8 cellular contexts compared by ENCODE assay signal in the genomic region with DNA sequence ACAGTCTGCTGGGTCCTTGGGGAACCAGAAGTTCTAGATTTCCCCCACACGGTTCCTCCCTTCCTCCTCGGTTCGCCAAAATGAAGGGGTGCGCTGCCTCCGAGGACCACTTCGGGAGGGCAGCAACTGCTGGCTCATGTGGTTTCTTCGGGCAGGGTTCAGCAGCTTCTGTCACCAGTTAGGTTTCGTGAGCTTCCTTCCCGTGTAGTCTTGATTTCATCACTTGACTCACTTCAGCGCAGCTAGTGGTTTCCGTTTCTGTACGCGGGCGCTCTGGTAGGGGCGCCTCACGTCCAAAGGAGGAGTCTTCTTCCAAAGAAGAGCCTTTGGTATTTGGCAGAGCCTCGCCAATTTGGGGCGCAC. TPM values are rescaled to one million over a fixed set of nuclear protein-coding genes. Genes with fewer than 3 reads are reported as not detected.
DNase-seq lines count a peak whose midpoint lies in the region; ATAC-seq and TF ChIP-seq lines count a peak whose summit lies in the region.

No MANE protein-coding gene starts in this region.

- DNase-seq in A673 (ENCODE audit: low spot score) (peak; percentile 72), NOMO-1 (lab: John Stamatoyannopoulos, UW; ENCODE audit: unreplicated experiment in 2 of 2) (peak; percentile 88 to 94), heart left ventricle (peak; percentile 12 to 62 (median 32)), progenitor cell of endocrine pancreas (ENCODE audit: low spot score, unreplicated experiment) (no peak), cerebellar nuclear complex (lab: John Stamatoyannopoulos, UW) (no peak)
- DNase-seq in activated naive CD4-positive, alpha-beta T cell treated with Interleukin-2 at 50 U/mL for 16 hours, result peak; percentile 55

- no peaks in the 10 kb centered on the region for H3K9me3 Mint-ChIP-seq in progenitor cell of endocrine pancreas (ENCODE audit: low read depth)

- H3K36me3 ChIP-seq in A673 (ENCODE audit: insufficient read depth, low read length, poor library complexity, severe bottlenecking), result no peaks in the 10 kb centered on the region
- H3K36me3 ChIP-seq in heart left ventricle, result no peaks in the 10 kb centered on the region

- H3K9me3 ChIP-seq in A673 (ENCODE audit: low read depth, low read length, poor library complexity, severe bottlenecking), result no peaks in the 10 kb centered on the region
- H3K9me3 ChIP-seq in heart left ventricle, result no peaks in the 10 kb centered on the region

- no peak for TF ChIP-seq POLR2A in heart left ventricle (IDR thresholded peaks at IDR 0.05)

- peaks cover 12% of the 10 kb centered on the region for H3K4me1 Mint-ChIP-seq in progenitor cell of endocrine pancreas (ENCODE audit: low read depth)

- H3K4me3 ChIP-seq in A673 (ENCODE audit: low read depth, low read length, poor library complexity, severe bottlenecking) (peak overlapping the region; percentile 65), heart left ventricle (peak overlapping the region; percentile 15 to 71 (median 52))

- peaks cover 2% of the 10 kb centered on the region for H3K36me3 Mint-ChIP-seq in progenitor cell of endocrine pancreas (ENCODE audit: insufficient read depth)

- H3K4me1 ChIP-seq in A673 (ENCODE audit: insufficient read depth, low read length, poor library complexity, severe bottlenecking) (no peaks in the 10 kb centered on the region), heart left ventricle (peaks cover 0 to 17% (median 11%) of the 10 kb centered on the region in 12 donors)

- POLR2A ChIA-PET in A673 (lab: Charles Lee; ENCODE audit: low non-redundant PET), result no interaction called here

- H3K27ac ChIP-seq in A673 (ENCODE audit: low read depth, low read length, poor library complexity, severe bottlenecking), result no peak overlapping the region
- peak overlapping the region in 1 of 12 donors; percentile 66 for H3K27ac ChIP-seq in heart left ventricle

- peak overlapping the region; percentile 93 for H3K27ac Mint-ChIP-seq in progenitor cell of endocrine pancreas

- TF ChIP-seq CTCF in A673 (conservative IDR thresholded peaks at IDR 0.05; ENCODE audit: low read depth, low read length), result no peak
- TF ChIP-seq CTCF in heart left ventricle (IDR thresholded peaks at IDR 0.05), result no peak
- peak; percentile 1 for TF ChIP-seq CTCF in progenitor cell of endocrine pancreas (IDR thresholded peaks at IDR 0.05; ENCODE audit: unreplicated experiment)

- H3K27me3 ChIP-seq in A673 (replicated peaks; ENCODE audit: insufficient read depth, low read depth, low read length, poor library complexity), result no peaks in the 10 kb centered on the region
- H3K27me3 ChIP-seq in heart left ventricle, result peaks cover 8 to 50% (median 23%) of the 10 kb centered on the region in 9 donors

- intact Hi-C loops in A673 (cut with micrococcal nuclease; ENCODE audit: unreplicated experiment) (no loop called here), heart left ventricle (cut with DNase I) (no loop called here)

- H3K4me3 Mint-ChIP-seq in progenitor cell of endocrine pancreas (ENCODE audit: low read depth), result peak overlapping the region; percentile 99

- CTCF ChIA-PET in A673 (lab: Charles Lee), result no interaction called here

- no TSS peak for BruUV-seq in A673 (replicated peaks; lab: Mats Ljungman, UMichigan)

- H3K27me3 Mint-ChIP-seq in progenitor cell of endocrine pancreas, result peaks cover 21% of the 10 kb centered on the region

- WGBS in heart left ventricle, 4 donors, result 3 to 6% (median 5%) methylated on average over 18 of the region's 18 CpGs

- ATAC-seq in GM18519 (IDR thresholded peaks at IDR 0.05; ENCODE audit: low FRiP score, unreplicated experiment), result peak; percentile 99
- peak; percentile 98 for ATAC-seq in HG03045 (IDR thresholded peaks at IDR 0.05; ENCODE audit: unreplicated experiment)
- ATAC-seq in heart left ventricle, result peak in 3 of 4 donors; percentile 31 to 77 (median 53)

RNA-seq across cellular contexts. Expression of gene GALNT3, which starts 0.5 kb away (rescaled TPM):
- total RNA-seq in A673 (2021) (2.5 and 4.6 TPM in 2 replicates), heart left ventricle (1 to 10 TPM in 1 of 9 donors, under 1 TPM in 4, not detected in 4; 0.10 to 1.2 (median 0.16) TPM), progenitor cell of endocrine pancreas (18.4 and 20.2 TPM in 2 replicates)
- under 1 TPM; 0.08 to 0.19 TPM for polyA plus RNA-seq in heart left ventricle

Comparison
In these comparisons a context has a peak if more than half of its experiments do, and no peak if none do; other contexts are left out.
1. DNase-seq: peak in A673 (single experiment), NOMO-1 (2 of 2), activated naive CD4-positive, alpha-beta T cell treated with Interleukin-2 at 50 U/mL for 16 hours (single experiment) and heart left ventricle (5 of 5); none in progenitor cell of endocrine pancreas (single experiment) and cerebellar nuclear complex (0 of 2).
2. Peak in every context shown above with its lines, with median percentiles within 50 percentile points of each other: ATAC-seq.